In the genomic region with DNA sequence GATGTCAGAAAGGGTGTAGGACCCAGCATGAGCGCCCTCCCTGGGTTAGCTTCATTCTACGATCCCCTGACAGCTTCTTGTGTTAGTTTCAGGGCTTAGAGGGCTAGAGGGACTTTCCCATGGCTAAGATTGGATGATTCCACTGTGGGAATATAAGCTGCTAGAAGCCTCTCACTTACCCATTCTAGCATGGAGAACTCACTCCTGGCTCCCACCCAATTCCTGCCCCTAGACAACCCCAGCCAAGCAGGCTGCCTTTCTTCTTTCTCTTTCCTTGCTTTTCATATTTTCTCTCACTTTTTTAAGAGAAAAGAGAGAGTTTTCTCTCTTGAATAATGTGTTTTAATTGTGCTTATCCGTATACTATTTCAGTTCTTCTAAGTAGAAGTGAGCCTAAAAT, we compare ENCODE assay signal across 3 cellular contexts.
"Had no signal": no experiment of that assay in that cellular context is flagged by ENCODE, and none has a peak within 500 bp of the region (broad histone marks: within the 10 kb centered on the region; RNA-seq: fewer than 3 reads in every experiment).

No MANE protein-coding gene starts in this region.

- H3K4me3 ChIP-seq: GM12878 had no signal

- DNase-seq: GDM1, GF-D8 had no signal

- ATAC-seq: GM12878 had no signal
